ENCODE assay signal across 1 cellular context in genomic region chr4:139689093-139689722, GRCh38.
TF ChIP-seq lines count a peak whose summit lies in the region.

No MANE protein-coding gene starts in this region.

TF ChIP-seq in HepG2, 621 proteins besides CTCF, POLR2A, EP300 and RAD21 (continued from another document and continues in another):
- TF ChIP-seq ZBTB40 (IDR thresholded peaks at IDR 0.05), result no peak
- TF ChIP-seq ZBTB40 (CRISPR knock-in tag; IDR thresholded peaks at IDR 0.05), result no peak
- no peak for TF ChIP-seq SNAI1 (CRISPR knock-in tag; IDR thresholded peaks at IDR 0.05; ENCODE audit: borderline replicate concordance)
- TF ChIP-seq HNF4G (IDR thresholded peaks at IDR 0.05; ENCODE audit: borderline replicate concordance, low read depth, low read length), result peak; percentile 99
- TF ChIP-seq HNF4G (CRISPR knock-in tag; IDR thresholded peaks at IDR 0.05; ENCODE audit: borderline replicate concordance, low read depth), result peak; percentile 99
- TF ChIP-seq U2AF1 (optimal IDR thresholded peaks at IDR 0.05; ENCODE audit: low read depth, low read length), result no peak
- no peak for TF ChIP-seq ZUFSP (CRISPR knock-in tag; IDR thresholded peaks at IDR 0.05; ENCODE audit: borderline replicate concordance)
- peak; percentile 33 for TF ChIP-seq SKI (IDR thresholded peaks at IDR 0.05; ENCODE audit: partially characterized antibody)
- 0 out of 2 replicates have a peak, but pooled peaks have one; percentile 10 for TF ChIP-seq PRDM10 (CRISPR knock-in tag; IDR thresholded peaks at IDR 0.05; ENCODE audit: low read depth)
- TF ChIP-seq ZZZ3 (CRISPR knock-in tag; IDR thresholded peaks at IDR 0.05; ENCODE audit: borderline replicate concordance), result no peak
- TF ChIP-seq KAT8 (CRISPR knock-in tag; IDR thresholded peaks at IDR 0.05), result peak; percentile 75
- 0 out of 2 replicates have a peak, but pooled peaks have one; percentile 45 for TF ChIP-seq MXD4 (CRISPR knock-in tag; IDR thresholded peaks at IDR 0.05)
- no peak for TF ChIP-seq ZNF44 (CRISPR knock-in tag; IDR thresholded peaks at IDR 0.05)
- TF ChIP-seq ZNF747 (CRISPR knock-in tag; IDR thresholded peaks at IDR 0.05; ENCODE audit: borderline replicate concordance), result 0 out of 2 replicates have a peak, but pooled peaks have one; percentile 38
- TF ChIP-seq SP4 (CRISPR knock-in tag; IDR thresholded peaks at IDR 0.05), result no peak
- no peak for TF ChIP-seq SRSF4 (IDR thresholded peaks at IDR 0.05; ENCODE audit: low read depth, low read length, poor library complexity, severe bottlenecking)
- no peak for TF ChIP-seq ZBTB10 (CRISPR knock-in tag; IDR thresholded peaks at IDR 0.05; ENCODE audit: borderline replicate concordance)
- no peak for TF ChIP-seq U2AF2 (IDR thresholded peaks at IDR 0.05; ENCODE audit: low read depth, low read length)
- TF ChIP-seq HNRNPL (IDR thresholded peaks at IDR 0.05; ENCODE audit: low read depth, low read length), result no peak
- no peak for TF ChIP-seq CENPBD1 (CRISPR knock-in tag; IDR thresholded peaks at IDR 0.05; ENCODE audit: borderline replicate concordance, low read depth)
- peak; percentile 69; the same call in 1 of the 2 replicates for TF ChIP-seq ZBTB20 (CRISPR knock-in tag; IDR thresholded peaks at IDR 0.05; ENCODE audit: borderline replicate concordance, low read depth)
- no peak for TF ChIP-seq TEAD3 (CRISPR knock-in tag; optimal IDR thresholded peaks at IDR 0.05; ENCODE audit: borderline replicate concordance)
- TF ChIP-seq HOXA7 (CRISPR knock-in tag; IDR thresholded peaks at IDR 0.05), result no peak
- TF ChIP-seq THAP8 (CRISPR knock-in tag; IDR thresholded peaks at IDR 0.05; ENCODE audit: borderline replicate concordance), result no peak
- no peak for TF ChIP-seq MZF1 (CRISPR knock-in tag; IDR thresholded peaks at IDR 0.05; ENCODE audit: borderline replicate concordance)
- peak; percentile 74 for TF ChIP-seq DMAP1 (CRISPR knock-in tag; IDR thresholded peaks at IDR 0.05)
- TF ChIP-seq RNF219 (CRISPR knock-in tag; IDR thresholded peaks at IDR 0.05), result 0 out of 2 replicates have a peak, but pooled peaks have one; percentile 28
- no peak for TF ChIP-seq ZNF777 (CRISPR knock-in tag; IDR thresholded peaks at IDR 0.05)
- TF ChIP-seq RXRB (CRISPR knock-in tag; IDR thresholded peaks at IDR 0.05; ENCODE audit: borderline replicate concordance), result peak; percentile 96
- TF ChIP-seq SALL1 (CRISPR knock-in tag; IDR thresholded peaks at IDR 0.05), result peak; percentile 89
